ENCODE assay signal across 8 cellular contexts in the genomic region with DNA sequence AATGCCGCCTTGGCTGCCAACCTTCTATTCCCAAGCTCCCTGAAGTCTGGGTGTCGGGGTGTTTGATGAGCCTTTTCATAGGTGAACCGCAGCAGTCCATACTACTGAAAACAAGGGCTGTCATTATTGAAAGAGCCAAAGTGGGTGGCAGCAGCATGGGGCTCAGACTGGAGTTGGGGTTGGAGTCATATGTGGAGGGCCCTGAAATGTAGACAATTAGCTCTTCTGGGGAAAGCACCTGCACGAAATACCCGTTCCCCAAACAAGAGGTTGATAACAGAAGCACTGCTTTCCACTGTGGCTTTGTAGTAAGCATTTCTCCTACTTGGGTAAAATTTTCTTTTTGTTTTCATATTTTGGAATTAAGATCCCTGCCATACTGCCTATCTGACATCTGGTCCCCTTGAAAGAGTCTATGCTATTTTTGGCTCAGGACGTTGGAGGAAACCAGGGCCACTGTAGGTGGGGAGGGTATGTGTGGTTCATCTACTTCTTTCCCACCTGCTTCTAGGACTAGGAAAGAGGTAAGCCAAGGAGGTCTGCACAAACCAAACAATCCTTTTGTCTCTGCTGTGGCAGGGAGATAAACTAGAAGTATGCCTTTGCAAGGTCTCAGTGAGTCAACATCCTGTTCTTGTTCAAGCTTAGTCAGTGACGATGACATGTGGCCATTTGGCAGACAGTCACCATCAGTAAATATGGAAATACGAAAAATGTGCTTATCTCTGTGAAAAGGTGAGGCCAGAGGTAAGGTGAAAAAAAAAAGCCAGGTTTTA.
DNase-seq lines count a peak whose midpoint lies in the region; ATAC-seq and TF ChIP-seq lines count a peak whose summit lies in the region.

No MANE protein-coding gene starts in this region.

- peaks cover 0 to 47% (median 18%) of the 10 kb centered on the region in 4 donors for H3K4me1 ChIP-seq in tibial artery

- CTCF ChIA-PET in activated naive CD4-positive, alpha-beta T cell treated with anti-CD3 and anti-CD28 coated beads, Interleukin-2, amount 10 ng/mL, durations not matched to agents 7 days and 5 days (lab: Charles Lee), result no interaction called here

- peaks cover 5% of the 10 kb centered on the region for H3K27me3 Mint-ChIP-seq in activated naive CD4-positive, alpha-beta T cell treated with anti-CD3 and anti-CD28 coated beads, Interleukin-2, amount 10 ng/mL, durations not matched to agents 7 days and 5 days

- no peaks in the 10 kb centered on the region for H3K9me3 Mint-ChIP-seq in activated naive CD4-positive, alpha-beta T cell treated with anti-CD3 and anti-CD28 coated beads, Interleukin-2, amount 10 ng/mL, durations not matched to agents 7 days and 5 days

- H3K27me3 ChIP-seq in tibial artery, result no peaks in the 10 kb centered on the region

- peak; percentile 20 for DNase-seq in activated naive CD4-positive, alpha-beta T cell treated with anti-CD3 and anti-CD28 coated beads, Interleukin-2, amount 10 ng/mL, durations not matched to agents 7 days and 5 days
- DNase-seq in activated naive CD4-positive, alpha-beta T cell (lab: John Stamatoyannopoulos, UW), result no peak
- DNase-seq in SW480 (ENCODE audit: low spot score) (peak; percentile 31), hepatic stellate cell (ENCODE audit: low spot score) (peak; percentile 24), tibial artery (peak in 1 of 2 donors; percentile 26), AML-193 (lab: John Stamatoyannopoulos, UW) (no peak)
- DNase-seq in activated CD8-positive, alpha-beta memory T cell treated with anti-CD3 and anti-CD28 coated beads for 24 hours, result no peak

- H3K4me1 Mint-ChIP-seq in activated naive CD4-positive, alpha-beta T cell treated with anti-CD3 and anti-CD28 coated beads, Interleukin-2, amount 10 ng/mL, durations not matched to agents 7 days and 5 days, result peaks cover 5% of the 10 kb centered on the region

- TF ChIP-seq CTCF in tibial artery (IDR thresholded peaks at IDR 0.05), result no peak

- H3K36me3 ChIP-seq in tibial artery, result no peaks in the 10 kb centered on the region

- no peak overlapping the region for H3K4me3 ChIP-seq in tibial artery

- no peak overlapping the region for H3K27ac Mint-ChIP-seq in activated naive CD4-positive, alpha-beta T cell treated with anti-CD3 and anti-CD28 coated beads, Interleukin-2, amount 10 ng/mL, durations not matched to agents 7 days and 5 days

- intact Hi-C loops in tibial artery (cut with DNase I; ENCODE audit: low total_unique reads), result no loop called here

- peak overlapping the region; percentile 46 to 57 for H3K27ac ChIP-seq in tibial artery

- H3K36me3 Mint-ChIP-seq in activated naive CD4-positive, alpha-beta T cell treated with anti-CD3 and anti-CD28 coated beads, Interleukin-2, amount 10 ng/mL, durations not matched to agents 7 days and 5 days, result no peaks in the 10 kb centered on the region

- ATAC-seq in HG02571 (IDR thresholded peaks at IDR 0.05; ENCODE audit: unreplicated experiment), result no peak

- no peak overlapping the region for H3K4me3 Mint-ChIP-seq in activated naive CD4-positive, alpha-beta T cell treated with anti-CD3 and anti-CD28 coated beads, Interleukin-2, amount 10 ng/mL, durations not matched to agents 7 days and 5 days

- H3K9me3 ChIP-seq in tibial artery, result no peaks in the 10 kb centered on the region

Comparison
In these comparisons a context has a peak if more than half of its experiments do, and no peak if none do; other contexts are left out.
1. DNase-seq: peak in activated naive CD4-positive, alpha-beta T cell treated with anti-CD3 and anti-CD28 coated beads, Interleukin-2, amount 10 ng/mL, durations not matched to agents 7 days and 5 days (single experiment), SW480 (single experiment) and hepatic stellate cell (single experiment); none in activated naive CD4-positive, alpha-beta T cell (0 of 4), activated CD8-positive, alpha-beta memory T cell treated with anti-CD3 and anti-CD28 coated beads for 24 hours (single experiment) and AML-193 (0 of 2).